11 cellular contexts compared by ENCODE assay signal in the genomic region with DNA sequence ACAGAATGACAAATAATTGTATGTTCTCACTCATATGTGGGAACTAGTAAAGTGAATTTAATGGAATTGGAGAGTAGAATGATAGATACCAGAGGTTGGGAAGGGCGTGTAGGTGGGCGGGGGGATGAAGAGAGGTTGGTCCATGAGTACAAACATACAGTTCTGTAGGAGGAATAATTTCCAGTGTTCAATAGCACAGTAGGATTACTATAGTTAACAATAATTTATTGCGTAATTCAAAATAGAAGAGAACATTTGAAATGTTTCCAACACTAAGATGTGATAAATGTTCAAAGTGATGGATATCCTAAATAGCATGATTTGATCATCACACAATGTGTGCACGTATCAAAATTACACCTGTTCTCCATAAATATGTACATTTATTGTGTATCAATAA.
"Had no signal": no experiment of that assay in that cellular context is flagged by ENCODE, and none has a peak within 500 bp of the region (broad histone marks: within the 10 kb centered on the region; RNA-seq: fewer than 3 reads in every experiment).

No MANE protein-coding gene starts in this region.

- H3K9me3 ChIP-seq: HAP-1 had no signal

- H3K4me1 ChIP-seq: HAP-1 had no signal

- DNase-seq: GM23248, GOT3, H7, H9, HCEC 1CT, HFFc6 had no signal

- H3K4me2 ChIP-seq: GM23338 had no signal

- H3K4me3 ChIP-seq: GM23248, GM23338, HAP-1 had no signal

- H3K27ac ChIP-seq: GM23248 had no signal

- FAIRE-seq: H1, H54 had no signal

- H2AFZ ChIP-seq: GM23248, GM23338 had no signal

- H3K36me3 ChIP-seq: HAP-1 had no signal

- ATAC-seq: GM23338, HCT116 had no signal

- H3K9ac ChIP-seq: GM23248 had no signal
